ENCODE assay signal across 1 cellular context in the genomic region with DNA sequence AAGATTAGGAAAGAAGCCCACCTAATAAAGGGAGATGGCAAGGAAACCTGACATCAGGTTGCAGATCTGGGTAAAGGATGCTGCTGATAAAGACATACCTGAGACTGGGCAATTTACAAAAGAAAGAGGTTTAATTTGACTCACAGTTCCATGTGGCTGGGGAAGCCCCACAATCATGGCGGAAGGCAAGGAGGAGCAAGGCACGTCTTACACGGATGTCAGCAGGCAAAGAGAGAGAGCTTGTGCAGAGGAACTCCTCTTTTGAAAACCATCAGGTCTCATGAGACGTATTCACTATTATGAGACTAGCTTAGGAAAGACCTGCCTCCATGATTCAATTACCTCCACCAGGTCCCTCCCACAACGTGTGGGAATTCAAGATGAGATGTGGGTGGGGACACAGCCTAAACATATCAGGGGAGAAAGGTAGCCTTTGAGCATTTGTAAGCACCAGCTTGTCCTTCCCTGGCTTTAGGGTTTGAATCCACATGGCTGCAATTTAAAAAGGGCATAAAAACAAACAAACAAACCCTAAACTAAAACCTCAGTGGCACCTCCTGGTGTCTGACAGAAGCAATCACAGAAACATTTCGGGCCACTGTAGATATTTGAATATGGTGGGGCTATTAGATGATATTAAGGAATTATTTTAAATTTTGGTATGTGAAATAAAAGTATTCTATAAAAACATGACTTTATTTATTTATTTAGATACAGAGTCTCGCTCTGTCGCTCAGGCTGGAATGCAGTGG.
TF ChIP-seq lines count a peak whose summit lies in the region.

No MANE protein-coding gene starts in this region.

TF ChIP-seq in HCT116, 20 proteins besides CTCF, POLR2A, EP300 and RAD21 (continued from another document):
- TF ChIP-seq, protein P1, sequence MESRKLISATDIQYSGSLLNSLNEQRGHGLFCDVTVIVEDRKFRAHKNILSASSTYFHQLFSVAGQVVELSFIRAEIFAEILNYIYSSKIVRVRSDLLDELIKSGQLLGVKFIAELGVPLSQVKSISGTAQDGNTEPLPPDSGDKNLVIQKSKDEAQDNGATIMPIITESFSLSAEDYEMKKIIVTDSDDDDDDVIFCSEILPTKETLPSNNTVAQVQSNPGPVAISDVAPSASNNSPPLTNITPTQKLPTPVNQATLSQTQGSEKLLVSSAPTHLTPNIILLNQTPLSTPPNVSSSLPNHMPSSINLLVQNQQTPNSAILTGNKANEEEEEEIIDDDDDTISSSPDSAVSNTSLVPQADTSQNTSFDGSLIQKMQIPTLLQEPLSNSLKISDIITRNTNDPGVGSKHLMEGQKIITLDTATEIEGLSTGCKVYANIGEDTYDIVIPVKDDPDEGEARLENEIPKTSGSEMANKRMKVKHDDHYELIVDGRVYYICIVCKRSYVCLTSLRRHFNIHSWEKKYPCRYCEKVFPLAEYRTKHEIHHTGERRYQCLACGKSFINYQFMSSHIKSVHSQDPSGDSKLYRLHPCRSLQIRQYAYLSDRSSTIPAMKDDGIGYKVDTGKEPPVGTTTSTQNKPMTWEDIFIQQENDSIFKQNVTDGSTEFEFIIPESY (IDR thresholded peaks at IDR 0.05; ENCODE audit: extremely low read depth, insufficient replicate concordance, low read length): no peak
- TF ChIP-seq MAX (IDR thresholded peaks at IDR 0.05) (no peak), POLR2AphosphoS5 (IDR thresholded peaks at IDR 0.05; ENCODE audit: low read depth, low read length) (no peak), CBX3 (IDR thresholded peaks at IDR 0.05; ENCODE audit: low read depth) (no peak)
